In the genomic region with DNA sequence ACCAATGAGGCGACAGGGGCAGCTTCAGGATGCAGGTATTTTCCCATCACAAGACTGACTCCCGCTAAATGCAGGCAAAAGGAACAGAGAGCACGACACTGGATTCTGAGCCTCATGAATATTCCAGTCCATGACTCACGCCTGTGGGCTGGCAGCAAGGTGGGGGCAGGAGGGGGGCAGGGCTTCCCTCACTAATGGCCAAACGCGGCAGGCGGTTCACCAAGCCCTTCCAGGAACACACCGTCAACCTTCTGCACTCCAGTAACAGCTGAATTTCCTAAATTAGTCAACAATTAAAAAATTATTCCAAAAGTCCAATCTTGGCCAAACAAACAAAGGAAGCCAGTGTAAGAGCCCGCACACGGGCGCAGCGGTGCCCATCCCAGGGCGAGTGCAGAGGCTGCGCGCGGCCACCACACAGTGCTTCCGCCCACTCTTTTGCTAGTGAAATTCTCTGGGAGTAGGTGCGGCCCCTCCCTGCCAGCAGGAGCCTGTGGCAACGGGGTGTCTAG, we compare ENCODE assay signal across 12 cellular contexts. TPM values are rescaled to one million over a fixed set of nuclear protein-coding genes. Genes with fewer than 3 reads are reported as not detected.
DNase-seq lines count a peak whose midpoint lies in the region; TF ChIP-seq lines count a peak whose summit lies in the region.
"Had no signal": no experiment of that assay in that cellular context is flagged by ENCODE, and none has a peak within 500 bp of the region (broad histone marks: within the 10 kb centered on the region; RNA-seq: fewer than 3 reads in every experiment).

No MANE protein-coding gene starts in this region.

- H3K4me1 Mint-ChIP-seq in type B pancreatic cell (ENCODE audit: unreplicated experiment), result peaks cover 48% of the 10 kb centered on the region
- H3K4me1 Mint-ChIP-seq: T-cell had no signal

- no peak for TF ChIP-seq POLR2A in esophagus squamous epithelium (IDR thresholded peaks at IDR 0.05)

- POLR2A ChIA-PET in HEK293T (lab: Yijun Ruan, JAX), result interaction anchor here (0.7 kb wide), 1 partner anchor 30 kb away, joined by 3 read pairs; no protein-coding TSS in a partner anchor

- no peak overlapping the region for H3K27ac ChIP-seq in esophagus squamous epithelium
- H3K27ac ChIP-seq: heart right ventricle, testis had no signal

- no peak overlapping the region for H3K4me3 Mint-ChIP-seq in type B pancreatic cell
- H3K4me3 Mint-ChIP-seq: T-cell had no signal

- CTCF ChIA-PET in HEK293T (lab: Yijun Ruan, JAX), result interaction anchor here (0.6 to 3.1 kb wide), 2 partner anchors 27 to 366 kb away, joined by 3 to 12 read pairs; no protein-coding TSS in a partner anchor

- H3K36me3 Mint-ChIP-seq in type B pancreatic cell, result no peaks in the 10 kb centered on the region
- H3K36me3 Mint-ChIP-seq: T-cell had no signal

- WGBS in esophagus squamous epithelium, 2 donors, result 35 to 67% methylated on average over 3 to 13 of the region's 19 CpGs

- no peaks in the 10 kb centered on the region for H3K27me3 ChIP-seq in esophagus squamous epithelium
- H3K27me3 ChIP-seq: heart right ventricle, testis had no signal

- H3K9me3 Mint-ChIP-seq in type B pancreatic cell, result no peaks in the 10 kb centered on the region
- H3K9me3 Mint-ChIP-seq: T-cell had no signal

- intact Hi-C loops in esophagus squamous epithelium (cut with DNase I), result no loop called here

- no peaks in the 10 kb centered on the region for H3K27me3 Mint-ChIP-seq in type B pancreatic cell
- H3K27me3 Mint-ChIP-seq: T-cell had no signal

- peaks cover 0 to 50% (median 19%) of the 10 kb centered on the region in 3 donors for H3K4me1 ChIP-seq in esophagus squamous epithelium

- no peaks in the 10 kb centered on the region for H3K36me3 ChIP-seq in esophagus squamous epithelium
- H3K36me3 ChIP-seq: heart right ventricle had no signal

- TF ChIP-seq CTCF in astrocyte of the spinal cord (IDR thresholded peaks at IDR 0.05; ENCODE audit: low read depth, low read length) (no peak), type B pancreatic cell (conservative IDR thresholded peaks at IDR 0.05) (no peak), esophagus squamous epithelium (IDR thresholded peaks at IDR 0.05) (no peak)

- in situ Hi-C loops in astrocyte of the spinal cord (cut with HindIII; ENCODE audit: low sequenced_read_pairs), result no loop called here

- DNase-seq in DMS153 (lab: John Stamatoyannopoulos, UW) (peak; percentile 68), DMS153 treated with DMSO at 0.1 percent for 48 hours (lab: John Stamatoyannopoulos, UW; ENCODE audit: unreplicated experiment) (no peak), astrocyte of the spinal cord (ENCODE audit: low read depth, low spot score) (peak; percentile 84), iris pigment epithelial cell (ENCODE audit: low read depth) (peak; percentile 52), type B pancreatic cell (ENCODE audit: extremely low spot score, unreplicated experiment) (no peak), cortex of kidney (lab: John Stamatoyannopoulos, UW) (no peak), esophagus squamous epithelium (lab: John Stamatoyannopoulos, UW) (no peak), HEK293T (ENCODE audit: extremely low spot score) (no peak)
- DNase-seq: heart right ventricle, MV-4-11, T-cell, testis had no signal

- no peaks in the 10 kb centered on the region for H3K9me3 ChIP-seq in esophagus squamous epithelium
- H3K9me3 ChIP-seq: heart right ventricle, testis had no signal

- H3K4me3 ChIP-seq in astrocyte of the spinal cord (ENCODE audit: low read depth, low read length) (no peak overlapping the region), esophagus squamous epithelium (no peak overlapping the region)
- H3K4me3 ChIP-seq: heart right ventricle, testis had no signal

- H3K27ac Mint-ChIP-seq in type B pancreatic cell, result peak overlapping the region; percentile 39
- H3K27ac Mint-ChIP-seq: T-cell had no signal

TF ChIP-seq in HEK293T, 16 proteins besides CTCF, POLR2A, EP300 and RAD21:
- TF ChIP-seq FOXM1 (IDR thresholded peaks at IDR 0.05; ENCODE audit: borderline replicate concordance) (no peak), ELF4 (IDR thresholded peaks at IDR 0.05) (no peak), ARNT (IDR thresholded peaks at IDR 0.05) (no peak), CTBP1 (IDR thresholded peaks at IDR 0.05; ENCODE audit: borderline replicate concordance) (no peak), BHLHE40 (IDR thresholded peaks at IDR 0.05; ENCODE audit: borderline replicate concordance) (no peak), NFRKB (IDR thresholded peaks at IDR 0.05) (no peak), FOXA1 (IDR thresholded peaks at IDR 0.05) (no peak), L3MBTL2 (conservative IDR thresholded peaks at IDR 0.05) (no peak), SP1 (IDR thresholded peaks at IDR 0.05) (no peak), SUZ12 (IDR thresholded peaks at IDR 0.05) (no peak), FOXK2 (IDR thresholded peaks at IDR 0.05) (no peak), HDGF (IDR thresholded peaks at IDR 0.05; ENCODE audit: borderline replicate concordance) (no peak), LEF1 (IDR thresholded peaks at IDR 0.05; ENCODE audit: borderline replicate concordance) (no peak)
- TF ChIP-seq, protein P1, sequence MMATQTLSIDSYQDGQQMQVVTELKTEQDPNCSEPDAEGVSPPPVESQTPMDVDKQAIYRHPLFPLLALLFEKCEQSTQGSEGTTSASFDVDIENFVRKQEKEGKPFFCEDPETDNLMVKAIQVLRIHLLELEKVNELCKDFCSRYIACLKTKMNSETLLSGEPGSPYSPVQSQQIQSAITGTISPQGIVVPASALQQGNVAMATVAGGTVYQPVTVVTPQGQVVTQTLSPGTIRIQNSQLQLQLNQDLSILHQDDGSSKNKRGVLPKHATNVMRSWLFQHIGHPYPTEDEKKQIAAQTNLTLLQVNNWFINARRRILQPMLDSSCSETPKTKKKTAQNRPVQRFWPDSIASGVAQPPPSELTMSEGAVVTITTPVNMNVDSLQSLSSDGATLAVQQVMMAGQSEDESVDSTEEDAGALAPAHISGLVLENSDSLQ (IDR thresholded peaks at IDR 0.05), result no peak
TF ChIP-seq in HEK293T: peak in this region for 0.

RNA-seq across cellular contexts. Expression of a gene that starts 12.5 kb away (rescaled TPM):
- total RNA-seq in type B pancreatic cell (ENCODE audit: low replicate concordance), result 6.1 and 8.5 TPM in 2 replicates
- total RNA-seq in esophagus squamous epithelium, result 10 to 100 TPM in 2 of 4 donors, 1 to 10 TPM in 2; 5.6 to 12.3 (median 10.2) TPM

RNA-seq across cellular contexts. Expression of a gene that starts 29.5 kb away (rescaled TPM):
- total RNA-seq in type B pancreatic cell (ENCODE audit: low replicate concordance) (not detected in 2 replicates), esophagus squamous epithelium (not detected)
- total RNA-seq: heart right ventricle, T-cell, testis had no signal

RNA-seq across cellular contexts. Expression of a gene that starts 37.7 kb away (rescaled TPM):
- 56.6 and 63.5 TPM in 2 replicates for total RNA-seq in type B pancreatic cell (ENCODE audit: low replicate concordance)
- total RNA-seq in esophagus squamous epithelium, result 10 to 100 TPM; 43.0 to 85.3 (median 53.4) TPM

Comparison
In these comparisons a context has a peak if more than half of its experiments do, and no peak if none do; other contexts are left out.
1. DNase-seq: peak in DMS153 (single experiment), astrocyte of the spinal cord (single experiment) and iris pigment epithelial cell (single experiment); none in DMS153 treated with DMSO at 0.1 percent for 48 hours (single experiment), type B pancreatic cell (single experiment), cortex of kidney (single experiment), esophagus squamous epithelium (single experiment) and HEK293T (single experiment).